Comparison of ENCODE assay signal across 15 cellular contexts in genomic region chr10:80537705-80538480, GRCh38. TPM values are rescaled to one million over a fixed set of nuclear protein-coding genes. Genes with fewer than 3 reads are reported as not detected.
DNase-seq lines count a peak whose midpoint lies in the region; ATAC-seq and TF ChIP-seq lines count a peak whose summit lies in the region.
"Had no signal": no experiment of that assay in that cellular context is flagged by ENCODE, and none has a peak within 500 bp of the region (broad histone marks: within the 10 kb centered on the region; RNA-seq: fewer than 3 reads in every experiment).

SH2D4B (plus strand) TSS chr10:80537902; CDS start chr10:80538332, 430 bp downstream.

- no peaks in the 10 kb centered on the region for H4K20me1 ChIP-seq in hepatocyte (ENCODE audit: insufficient read depth, poor library complexity, severe bottlenecking)

- H3K27me3 Mint-ChIP-seq in activated T-cell treated with anti-CD3 and anti-CD28 coated beads, Interleukin-2, amount 50 U/mL, for 24 hours: no peaks in the 10 kb centered on the region
- no peaks in the 10 kb centered on the region for H3K27me3 Mint-ChIP-seq in activated CD4-positive, alpha-beta memory T cell treated with anti-CD3 and anti-CD28 coated beads for 36 hours

- H3K9me3 Mint-ChIP-seq in activated T-cell treated with anti-CD3 and anti-CD28 coated beads, Interleukin-2, amount 50 U/mL, for 24 hours: no peaks in the 10 kb centered on the region
- no peaks in the 10 kb centered on the region for H3K9me3 Mint-ChIP-seq in activated CD4-positive, alpha-beta memory T cell treated with anti-CD3 and anti-CD28 coated beads for 36 hours

- H3K36me3 ChIP-seq in hepatocyte (replicated peaks; ENCODE audit: insufficient read depth, low read depth) (no peaks in the 10 kb centered on the region), spleen (no peaks in the 10 kb centered on the region), transverse colon (no peaks in the 10 kb centered on the region)
- H3K36me3 ChIP-seq: prostate gland had no signal

- no peaks in the 10 kb centered on the region for H3K9me2 ChIP-seq in hepatocyte (replicated peaks; ENCODE audit: insufficient read depth)

- H3K4me1 ChIP-seq in hepatocyte (ENCODE audit: insufficient read depth) (peaks cover 9% of the 10 kb centered on the region), spleen (peaks cover 0 to 53% (median 25%) of the 10 kb centered on the region in 6 donors), transverse colon (peaks cover 0 to 7% (median 3%) of the 10 kb centered on the region in 4 donors)
- H3K4me1 ChIP-seq: prostate gland, testis had no signal

- TF ChIP-seq EP300 in transverse colon (IDR thresholded peaks at IDR 0.05; ENCODE audit: low read depth): no peak

- H3K27ac ChIP-seq in hepatocyte (peak within 1 kb of the TSS; percentile 42), spleen (peak within 1 kb of the TSS in 1 of 8 donors; percentile 90), transverse colon (no peak within 1 kb of the TSS)

- H3K9me3 ChIP-seq in hepatocyte (ENCODE audit: low read depth) (no peaks in the 10 kb centered on the region), spleen (no peaks in the 10 kb centered on the region), transverse colon (no peaks in the 10 kb centered on the region)
- H3K9me3 ChIP-seq: prostate gland, testis had no signal

- 90% methylated on average over 19 of the region's 19 CpGs for WGBS in hepatocyte (ENCODE audit: low lambda C conversion rate, missing lambda C conversion rate)
- WGBS in spleen, 5 donors: 84 to 94% (median 89%) methylated on average over 11 to 19 of the region's 19 CpGs
- 98% methylated on average over 16 of the region's 19 CpGs; no CpG with 5 or more reads in 1 of the 2 donors for WGBS in transverse colon (ENCODE audit: low coverage in 1 of 2), 2 donors

- no peak within 1 kb of the TSS for H3K4me3 ChIP-seq in hepatocyte
- no peak within 1 kb of the TSS for H3K4me3 ChIP-seq in spleen
- no peak within 1 kb of the TSS for H3K4me3 ChIP-seq in transverse colon

- H3K27me3 ChIP-seq in hepatocyte (no peaks in the 10 kb centered on the region), spleen (replicated peaks in 1 of 7) (no peaks in the 10 kb centered on the region), transverse colon (no peaks in the 10 kb centered on the region)
- H3K27me3 ChIP-seq: testis had no signal

- in situ Hi-C loops in transverse colon (cut with MboI; ENCODE audit: low pct_ligation_motif_present in 1 of 4, low pct_unique_long_range_greater_than_20kb in 1 of 4, low sequenced_read_pairs in 3 of 4): no loop called here

- H3K4me2 ChIP-seq in hepatocyte: no peak within 1 kb of the TSS

- CTCF ChIA-PET in activated CD4-positive, alpha-beta memory T cell treated with anti-CD3 and anti-CD28 coated beads for 36 hours (lab: Charles Lee): interaction anchor here (0.9 kb wide), 1 partner anchor 93 kb away, joined by 3 read pairs; no protein-coding TSS in a partner anchor

- POLR2A ChIA-PET in activated CD4-positive, alpha-beta memory T cell treated with anti-CD3 and anti-CD28 coated beads for 36 hours (lab: Charles Lee): no interaction called here

- no peak within 1 kb of the TSS for H2AFZ ChIP-seq in hepatocyte

- DNase-seq in activated T-cell treated with anti-CD3 and anti-CD28 coated beads, Interleukin-2, amount 50 U/mL, for 24 hours: no peak
- no peak for DNase-seq in activated T-cell treated with anti-CD3 and anti-CD28 coated beads for 4 hours
- DNase-seq in activated CD4-positive, alpha-beta memory T cell treated with anti-CD3 and anti-CD28 coated beads for 36 hours: no peak
- no peak for DNase-seq in hepatocyte (ENCODE audit: low spot score)
- DNase-seq in spleen: peak; percentile 77
- no peak for DNase-seq in iPS-NIHi11 (ENCODE audit: low spot score)
- no peak for DNase-seq in transverse colon
- DNase-seq: GDM1; left cardiac atrium; NCI-H187 treated with DMSO at 0.1 percent for 48 hours; stimulated activated CD4-positive, alpha-beta T cell treated with anti-CD3 and anti-CD28 coated beads, Interleukin-4, amount 100 ng/mL, for 4 hours; testis had no signal

- H3K4me1 Mint-ChIP-seq in activated T-cell treated with anti-CD3 and anti-CD28 coated beads, Interleukin-2, amount 50 U/mL, for 24 hours (ENCODE audit: low read depth): peaks cover 27% of the 10 kb centered on the region
- peaks cover 16% of the 10 kb centered on the region for H3K4me1 Mint-ChIP-seq in activated CD4-positive, alpha-beta memory T cell treated with anti-CD3 and anti-CD28 coated beads for 36 hours (ENCODE audit: low read depth)

- H3K4me3 Mint-ChIP-seq in activated T-cell treated with anti-CD3 and anti-CD28 coated beads, Interleukin-2, amount 50 U/mL, for 24 hours: peak within 1 kb of the TSS; percentile 85
- peak within 1 kb of the TSS; percentile 93 for H3K4me3 Mint-ChIP-seq in activated CD4-positive, alpha-beta memory T cell treated with anti-CD3 and anti-CD28 coated beads for 36 hours

- H3K79me2 ChIP-seq in hepatocyte: no peaks in the 10 kb centered on the region

- no peak for ATAC-seq in GM19328 (IDR thresholded peaks at IDR 0.05; ENCODE audit: unreplicated experiment)
- ATAC-seq: left cardiac atrium had no signal

- TF ChIP-seq POLR2A in spleen (IDR thresholded peaks at IDR 0.05) (no peak), transverse colon (IDR thresholded peaks at IDR 0.05) (no peak)

- peaks cover 9% of the 10 kb centered on the region for H3K36me3 Mint-ChIP-seq in activated T-cell treated with anti-CD3 and anti-CD28 coated beads, Interleukin-2, amount 50 U/mL, for 24 hours (ENCODE audit: low read depth)
- peaks cover 3% of the 10 kb centered on the region for H3K36me3 Mint-ChIP-seq in activated CD4-positive, alpha-beta memory T cell treated with anti-CD3 and anti-CD28 coated beads for 36 hours

- H3K27ac Mint-ChIP-seq in activated T-cell treated with anti-CD3 and anti-CD28 coated beads, Interleukin-2, amount 50 U/mL, for 24 hours: peak within 1 kb of the TSS; percentile 98
- peak within 1 kb of the TSS; percentile 56 for H3K27ac Mint-ChIP-seq in activated CD4-positive, alpha-beta memory T cell treated with anti-CD3 and anti-CD28 coated beads for 36 hours

- no peak for TF ChIP-seq CTCF in hepatocyte (IDR thresholded peaks at IDR 0.05; ENCODE audit: poor library complexity)
- no peak for TF ChIP-seq CTCF in spleen (IDR thresholded peaks at IDR 0.05 in 8 of 11, conservative IDR thresholded peaks at IDR 0.05 in 3 of 11)
- no peak for TF ChIP-seq CTCF in transverse colon (IDR thresholded peaks at IDR 0.05)

- intact Hi-C loops in activated CD4-positive, alpha-beta memory T cell treated with anti-CD3 and anti-CD28 coated beads for 36 hours (cut with micrococcal nuclease): loop anchor here (5.0 kb wide), 1 partner anchor 124 kb away; no protein-coding TSS in a partner anchor
- intact Hi-C loops in spleen (cut with DNase I; ENCODE audit: low total_unique reads): no loop called here
- intact Hi-C loops in transverse colon (cut with DNase I; ENCODE audit: low total_unique reads): no loop called here

RNA-seq across cellular contexts. Expression of gene SH2D4B, which starts in this region (rescaled TPM):
- under 1 TPM in 1 of 2 experiments, not detected in 1; 0.12 TPM for total RNA-seq in activated CD4-positive, alpha-beta memory T cell treated with anti-CD3 and anti-CD28 coated beads for 36 hours
- not detected in 2 replicates for total RNA-seq in hepatocyte
- not detected in 2 replicates for polyA plus RNA-seq in hepatocyte
- under 1 TPM in 5 of 7 donors, not detected in 2; 0.11 to 0.46 (median 0.21) TPM for total RNA-seq in spleen
- polyA plus RNA-seq in spleen: under 1 TPM; 0.08 to 0.11 (median 0.10) TPM
- total RNA-seq in transverse colon: under 1 TPM in 1 of 4 donors, not detected in 3; 0.32 TPM
- polyA plus RNA-seq: AG04450 had no signal

Comparison
In these comparisons a context has a peak if more than half of its experiments do, and no peak if none do; other contexts are left out.
1. Peak in DNase-seq in spleen; RNA of the gene not detected or under 1 TPM.